In the genomic region with DNA sequence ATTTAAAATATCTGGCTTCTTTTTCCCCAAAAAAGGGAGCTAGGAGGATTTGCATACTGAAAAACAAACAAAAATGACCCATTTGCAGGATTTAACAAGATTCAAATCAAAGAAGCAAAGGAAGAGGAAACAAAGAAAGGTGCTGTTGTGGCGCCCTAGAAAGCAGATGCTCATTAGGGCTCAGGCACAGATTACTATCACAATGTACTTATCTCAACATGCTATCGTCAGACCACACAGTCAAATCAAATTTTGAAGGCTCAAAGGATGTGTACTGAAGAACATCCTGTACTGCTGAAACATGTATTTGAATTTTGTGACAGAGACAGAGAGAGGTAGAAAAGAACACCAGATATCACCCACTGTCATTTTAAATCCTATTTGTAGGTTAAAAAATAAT, we compare ENCODE assay signal across 11 cellular contexts. TPM values are rescaled to one million over a fixed set of nuclear protein-coding genes. Genes with fewer than 3 reads are reported as not detected.
DNase-seq lines count a peak whose midpoint lies in the region; ATAC-seq and TF ChIP-seq lines count a peak whose summit lies in the region.
"Had no signal": no experiment of that assay in that cellular context is flagged by ENCODE, and none has a peak within 500 bp of the region (broad histone marks: within the 10 kb centered on the region; RNA-seq: fewer than 3 reads in every experiment).

No MANE protein-coding gene starts in this region.

- TF ChIP-seq POLR2A in GM18505 (IDR thresholded peaks at IDR 0.05; ENCODE audit: borderline replicate concordance, extremely low read depth, insufficient read depth, insufficient read length): no peak

- peak; percentile 47 to 52 for ATAC-seq in activated CD4-positive, CD25-positive, alpha-beta regulatory T cell treated with anti-CD3 and anti-CD28 coated beads, Interleukin-2, amount 50 U/mL, for 24 hours
- peak; percentile 60 for ATAC-seq in sciatic nerve
- ATAC-seq in GM18505 (IDR thresholded peaks at IDR 0.05; ENCODE audit: unreplicated experiment): no peak

- no peak for DNase-seq in activated CD4-positive, CD25-positive, alpha-beta regulatory T cell treated with anti-CD3 and anti-CD28 coated beads, Interleukin-2, amount 50 U/mL, for 72 hours
- DNase-seq in NCI-H748 treated with DMSO at 0.1 percent for 48 hours (lab: John Stamatoyannopoulos, UW): peak; percentile 49
- DNase-seq in amniotic epithelial cell (ENCODE audit: low read depth): peak; percentile 53
- DNase-seq in sciatic nerve (ENCODE audit: low spot score): no peak
- no peak for DNase-seq in pons (ENCODE audit: low spot score)
- DNase-seq in NCI-H187 treated with DMSO at 0.1 percent for 48 hours (lab: John Stamatoyannopoulos, UW): no peak
- DNase-seq: adrenal gland; head of caudate nucleus; stimulated activated CD4-positive, alpha-beta T cell treated with anti-CD3 and anti-CD28 coated beads, Interleukin-4, amount 100 ng/mL, for 1 hour had no signal

- intact Hi-C loops in sciatic nerve (cut with DNase I): no loop called here

RNA-seq across cellular contexts. Expression of gene RBMS1, which starts 10.9 kb away (rescaled TPM):
- 119 TPM for total RNA-seq in sciatic nerve

Comparison
In these comparisons a context has a peak if more than half of its experiments do, and no peak if none do; other contexts are left out.
1. DNase-seq: peak in NCI-H748 treated with DMSO at 0.1 percent for 48 hours (single experiment) and amniotic epithelial cell (single experiment); none in activated CD4-positive, CD25-positive, alpha-beta regulatory T cell treated with anti-CD3 and anti-CD28 coated beads, Interleukin-2, amount 50 U/mL, for 72 hours (single experiment), sciatic nerve (single experiment), pons (single experiment) and NCI-H187 treated with DMSO at 0.1 percent for 48 hours (single experiment).